Comparison of ENCODE assay signal across 1 cellular context in genomic region chr6:147202516-147203310, GRCh38.
A peak's percentile ranks its signal among the peaks of the same experiment; 100 is the strongest.
TF ChIP-seq lines count a peak whose summit lies in the region.

No MANE protein-coding gene starts in this region.

TF ChIP-seq in K562, 482 proteins besides CTCF, POLR2A, EP300 and RAD21 (continued from another document and continues in another):
- no peak for TF ChIP-seq ELK1 (CRISPR knock-in tag; IDR thresholded peaks at IDR 0.05)
- TF ChIP-seq GABPA (tag; conservative IDR thresholded peaks at IDR 0.05; ENCODE audit: low read depth) = peak; percentile 79
- TF ChIP-seq PHB (CRISPR knock-in tag; IDR thresholded peaks at IDR 0.05) = peak; percentile 89
- no peak for TF ChIP-seq SETDB1 (IDR thresholded peaks at IDR 0.05; ENCODE audit: low read length)
- no peak for TF ChIP-seq POU5F1 (IDR thresholded peaks at IDR 0.05; ENCODE audit: borderline replicate concordance, low read depth, low read length, partially characterized antibody)
- no peak for TF ChIP-seq CREB3 (tag; conservative IDR thresholded peaks at IDR 0.05; ENCODE audit: low read depth)
- TF ChIP-seq HNRNPH1 (optimal IDR thresholded peaks at IDR 0.05; ENCODE audit: low read depth, low read length) = no peak
- no peak for TF ChIP-seq RAD51 (IDR thresholded peaks at IDR 0.05; ENCODE audit: borderline replicate concordance, low read depth)
- TF ChIP-seq PHTF2 (CRISPR knock-in tag; IDR thresholded peaks at IDR 0.05) = no peak
- TF ChIP-seq IRF9 (tag; IDR thresholded peaks at IDR 0.05) = no peak
- TF ChIP-seq CGGBP1 (CRISPR knock-in tag; IDR thresholded peaks at IDR 0.05) = peak; percentile 61; the same call in 1 of the 2 replicates
- TF ChIP-seq ZNF121 (CRISPR knock-in tag; conservative IDR thresholded peaks at IDR 0.05) = no peak
- TF ChIP-seq ZNF232 (CRISPR knock-in tag; IDR thresholded peaks at IDR 0.05) = no peak
- TF ChIP-seq STAT5B (CRISPR knock-in tag; IDR thresholded peaks at IDR 0.05) = no peak
- TF ChIP-seq TBL1XR1 (IDR thresholded peaks at IDR 0.05; ENCODE audit: low read length in 2 of 2) = peak in 1 of 2 experiments; percentile 69; a peak in 2 of 4 replicates
- no peak for TF ChIP-seq MAFF (IDR thresholded peaks at IDR 0.05; ENCODE audit: low read length)
- peak; percentile 65 for TF ChIP-seq CREB5 (CRISPR knock-in tag; IDR thresholded peaks at IDR 0.05)
- TF ChIP-seq HMBOX1 (IDR thresholded peaks at IDR 0.05) = no peak
- TF ChIP-seq ZNF511 (CRISPR knock-in tag; IDR thresholded peaks at IDR 0.05) = no peak; the same call in 1 of the 2 replicates
- 0 out of 2 replicates have a peak, but pooled peaks have one; percentile 19 for TF ChIP-seq ZNF561 (CRISPR knock-in tag; conservative IDR thresholded peaks at IDR 0.05)
- TF ChIP-seq TAL1 (IDR thresholded peaks at IDR 0.05) = no peak
- TF ChIP-seq ZFP91 (CRISPR knock-in tag; IDR thresholded peaks at IDR 0.05) = no peak
- TF ChIP-seq LEF1 (IDR thresholded peaks at IDR 0.05) = peak; percentile 40; the same call in 1 of the 2 replicates
- TF ChIP-seq YBX1 (IDR thresholded peaks at IDR 0.05) = no peak
- 0 out of 2 replicates have a peak, but pooled peaks have one; percentile 29 for TF ChIP-seq LCOR (CRISPR knock-in tag; IDR thresholded peaks at IDR 0.05)
- TF ChIP-seq VEZF1 (CRISPR knock-in tag; IDR thresholded peaks at IDR 0.05) = no peak
- TF ChIP-seq L3MBTL2 (IDR thresholded peaks at IDR 0.05) = peak; percentile 14; the same call in 1 of the 2 replicates
- peak; percentile 16 for TF ChIP-seq HNRNPLL (IDR thresholded peaks at IDR 0.05; ENCODE audit: low read depth, low read length, poor library complexity, severe bottlenecking)
- TF ChIP-seq SMARCC2 (IDR thresholded peaks at IDR 0.05; ENCODE audit: low read depth) = no peak
- no peak for TF ChIP-seq SRSF7 (optimal IDR thresholded peaks at IDR 0.05; ENCODE audit: low read depth, low read length)
- TF ChIP-seq DIDO1 (tag; IDR thresholded peaks at IDR 0.05; ENCODE audit: low read depth) = no peak
- peak; percentile 99 for TF ChIP-seq PKNOX1 (IDR thresholded peaks at IDR 0.05)
- TF ChIP-seq CHD1 (IDR thresholded peaks at IDR 0.05; ENCODE audit: low read length) = peak; percentile 90
- peak; percentile 98 for TF ChIP-seq POLR2AphosphoS5 (IDR thresholded peaks at IDR 0.05; ENCODE audit: control insufficient read depth, insufficient read depth, low read depth, low read length)
- TF ChIP-seq GATAD2A (IDR thresholded peaks at IDR 0.05) = peak; percentile 97
- TF ChIP-seq CSDE1 (IDR thresholded peaks at IDR 0.05) = peak in 1 of 2 experiments; percentile 61; a peak in 1 of 4 replicates
- peak; percentile 73; the same call in 1 of the 2 replicates for TF ChIP-seq THAP12 (CRISPR knock-in tag; IDR thresholded peaks at IDR 0.05)
- no peak for TF ChIP-seq MECOM (CRISPR knock-in tag; IDR thresholded peaks at IDR 0.05)
- TF ChIP-seq TBP (optimal IDR thresholded peaks at IDR 0.05; ENCODE audit: low read depth, low read length) = peak; percentile 98
- TF ChIP-seq SIN3A (IDR thresholded peaks at IDR 0.05; ENCODE audit: borderline replicate concordance in 2 of 2, control insufficient read depth in 1 of 2, low read depth in 2 of 2, low read length in 2 of 2) = peak in 1 of 2 experiments; percentile 84; a peak in 2 of 4 replicates
- peak; percentile 23 for TF ChIP-seq NBN (IDR thresholded peaks at IDR 0.05; ENCODE audit: low read depth)
- TF ChIP-seq KLF13 (tag; IDR thresholded peaks at IDR 0.05; ENCODE audit: borderline replicate concordance, low read depth) = peak; percentile 10; the same call in 1 of the 2 replicates
- TF ChIP-seq MCM3 (IDR thresholded peaks at IDR 0.05) = no peak
- TF ChIP-seq ZNF609 (CRISPR knock-in tag; IDR thresholded peaks at IDR 0.05; ENCODE audit: borderline replicate concordance) = no peak
- peak; percentile 81; the same call in 1 of the 2 replicates for TF ChIP-seq CHCHD3 (CRISPR knock-in tag; IDR thresholded peaks at IDR 0.05)
- TF ChIP-seq U2AF2 (optimal IDR thresholded peaks at IDR 0.05; ENCODE audit: low read depth, low read length) = no peak
- peak; percentile 25 for TF ChIP-seq ZFP36 (IDR thresholded peaks at IDR 0.05; ENCODE audit: low read depth, low read length, partially characterized antibody)
- TF ChIP-seq ZSCAN29 (IDR thresholded peaks at IDR 0.05) = peak; percentile 75; the same call in 1 of the 2 replicates
- TF ChIP-seq SIN3B (IDR thresholded peaks at IDR 0.05; ENCODE audit: low read depth) = peak; percentile 46; the same call in 1 of the 2 replicates
